8 cellular contexts compared by ENCODE assay signal in the genomic region with DNA sequence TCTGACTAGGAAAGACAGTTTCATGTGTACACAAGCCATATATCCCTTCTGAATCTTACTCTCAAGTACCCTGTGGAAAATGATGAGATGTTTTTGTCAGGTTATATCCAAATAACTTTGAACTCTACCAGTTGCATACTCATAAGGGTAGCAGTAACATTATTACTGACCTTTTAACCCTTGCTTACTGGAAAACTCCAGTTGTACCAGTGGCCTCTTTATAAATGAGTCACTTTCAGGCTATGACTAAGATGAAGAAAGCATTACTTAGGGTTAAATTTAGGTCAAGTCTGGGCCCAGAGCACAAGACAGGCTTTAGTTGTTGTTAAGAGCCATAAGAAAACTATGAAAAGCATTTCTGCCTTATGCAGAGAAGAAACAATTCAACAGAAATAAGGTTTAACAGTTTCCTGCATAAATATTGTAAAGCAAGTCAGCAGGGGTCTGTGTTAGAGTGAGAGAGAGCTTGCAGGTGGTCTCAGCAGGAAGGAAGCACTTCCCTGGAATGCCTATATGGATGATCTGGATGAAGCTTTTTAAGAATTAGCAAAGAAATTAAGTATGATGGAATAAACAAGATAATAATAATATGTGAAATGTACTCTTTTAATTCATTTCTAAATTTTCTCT.
DNase-seq lines count a peak whose midpoint lies in the region; ATAC-seq and TF ChIP-seq lines count a peak whose summit lies in the region.

No MANE protein-coding gene starts in this region.

- ATAC-seq in HG03103 (IDR thresholded peaks at IDR 0.05; ENCODE audit: low read depth, unreplicated experiment) (peak; percentile 98), RWPE2 (ENCODE audit: low read depth) (peak; percentile 96), psoas muscle (no peak), sciatic nerve (no peak)

- H3K36me3 ChIP-seq in BJ (ENCODE audit: control insufficient read depth, insufficient read depth, low read length) (no peaks in the 10 kb centered on the region), RWPE2 (ENCODE audit: low read depth) (no peaks in the 10 kb centered on the region), psoas muscle (ENCODE audit: insufficient read depth in 1 of 2, low read depth in 1 of 2) (no peaks in the 10 kb centered on the region)

- POLR2A ChIA-PET in BJ (lab: Charles Lee): no interaction called here

- H3K27ac ChIP-seq in RWPE2 (ENCODE audit: poor library complexity, severe bottlenecking): peak overlapping the region; percentile 22
- no peak overlapping the region for H3K27ac ChIP-seq in psoas muscle

- H3K27me3 ChIP-seq in BJ (ENCODE audit: control insufficient read depth, insufficient read depth, low read length) (no peaks in the 10 kb centered on the region), RWPE2 (ENCODE audit: insufficient read depth, poor library complexity, severe bottlenecking) (no peaks in the 10 kb centered on the region), psoas muscle (ENCODE audit: insufficient read depth in 3 of 3, low read length in 2 of 3) (no peaks in the 10 kb centered on the region)

- CTCF ChIA-PET in BJ (lab: Yijun Ruan, JAX): interaction anchor here (1.2 to 4.8 kb wide), 5 partner anchors 124 to 983 kb away, joined by 3 to 44 read pairs (median 19); partner anchors contain the start of gene ITGA4

- intact Hi-C loops in psoas muscle (cut with DNase I): loop anchor here in 1 of 2 donors (10.0 kb wide), 1 partner anchor 608 kb away; no protein-coding TSS in a partner anchor
- intact Hi-C loops in sciatic nerve (cut with DNase I): no loop called here

- DNase-seq in BJ (ENCODE audit: low read depth) (peak; percentile 71), GM19238 (ENCODE audit: insufficient read length, low spot score) (peak; percentile 11), RWPE2 (ENCODE audit: low spot score) (no peak), fibroblast of the conjunctiva (ENCODE audit: low read depth) (peak; percentile 72), psoas muscle (no peak), sciatic nerve (ENCODE audit: low spot score) (no peak), activated gamma-delta T cell (lab: John Stamatoyannopoulos, UW) (no peak)

- H3K9me3 ChIP-seq in RWPE2 (ENCODE audit: severe bottlenecking): no peaks in the 10 kb centered on the region
- H3K9me3 ChIP-seq in psoas muscle: no peaks in the 10 kb centered on the region

- no peak for TF ChIP-seq CTCF in BJ (IDR thresholded peaks at IDR 0.05; ENCODE audit: insufficient read depth, low read depth, low read length)
- no peak for TF ChIP-seq CTCF in RWPE2 (IDR thresholded peaks at IDR 0.05; ENCODE audit: poor library complexity, severe bottlenecking)
- no peak for TF ChIP-seq CTCF in psoas muscle (IDR thresholded peaks at IDR 0.05)

- H3K4me3 ChIP-seq in BJ (ENCODE audit: low read depth, low read length): no peak overlapping the region
- no peak overlapping the region for H3K4me3 ChIP-seq in RWPE2 (ENCODE audit: severe bottlenecking)
- no peak overlapping the region for H3K4me3 ChIP-seq in psoas muscle

- H3K4me1 ChIP-seq in RWPE2 (ENCODE audit: insufficient read depth, poor library complexity, severe bottlenecking) (peaks cover 21% of the 10 kb centered on the region), psoas muscle (no peaks in the 10 kb centered on the region)

Comparison
In these comparisons a context has a peak if more than half of its experiments do, and no peak if none do; other contexts are left out.
1. DNase-seq: peak in BJ (single experiment), GM19238 (single experiment) and fibroblast of the conjunctiva (single experiment); none in RWPE2 (single experiment), psoas muscle (0 of 2), sciatic nerve (single experiment) and activated gamma-delta T cell (single experiment).
2. ATAC-seq: peak in HG03103 (single experiment) and RWPE2 (single experiment); none in psoas muscle (0 of 4) and sciatic nerve (single experiment).